ENCODE assay signal across 27 cellular contexts in genomic region chr5:31819926-31820516, GRCh38.
DNase-seq lines count a peak whose midpoint lies in the region; TF ChIP-seq lines count a peak whose summit lies in the region.
"Had no signal": no experiment of that assay in that cellular context is flagged by ENCODE, and none has a peak within 500 bp of the region (broad histone marks: within the 10 kb centered on the region; RNA-seq: fewer than 3 reads in every experiment).

No MANE protein-coding gene starts in this region.

- H3K23ac ChIP-seq in mesendoderm (ENCODE audit: low read length), result no peak overlapping the region

- no peak overlapping the region for H3K56ac ChIP-seq in mesendoderm (ENCODE audit: low read length)

- TF ChIP-seq POLR2A in sigmoid colon (IDR thresholded peaks at IDR 0.05), result no peak

- no peak overlapping the region for H2BK120ac ChIP-seq in mesendoderm (ENCODE audit: low read depth, low read length)

- no peak overlapping the region for H4K5ac ChIP-seq in mesendoderm (ENCODE audit: low read length)

- in situ Hi-C loops in GM13976 (cut with MboI; ENCODE audit: low sequenced_read_pairs, unreplicated experiment), result loop anchor here (10.0 kb wide), 2 partner anchors 235 to 255 kb away; no protein-coding TSS in a partner anchor

- H3K4me1 ChIP-seq in mesendoderm (ENCODE audit: control insufficient read depth, low read depth, low read length), result peaks cover 1% of the 10 kb centered on the region
- no peaks in the 10 kb centered on the region for H3K4me1 ChIP-seq in sigmoid colon
- H3K4me1 ChIP-seq: upper lobe of left lung had no signal

- no peaks in the 10 kb centered on the region for H3K79me1 ChIP-seq in mesendoderm (ENCODE audit: low read length)

- H3K4me2 ChIP-seq in mesendoderm (ENCODE audit: low read length), result no peak overlapping the region
- H3K4me2 ChIP-seq: hepatocyte, smooth muscle cell had no signal

- DNase-seq in DMS 273 (lab: John Stamatoyannopoulos, UW; ENCODE audit: unreplicated experiment) (peak; percentile 20), DMS 273 treated with DMSO at 0.1 percent for 48 hours (lab: John Stamatoyannopoulos, UW) (no peak), amniotic epithelial cell (ENCODE audit: low read depth) (peak; percentile 6), mesendoderm (peak; percentile 68), retina (no peak), GM13976 (ENCODE audit: low spot score) (no peak), sigmoid colon (no peak)
- DNase-seq: activated CD4-positive, alpha-beta T cell treated with anti-CD3 and anti-CD28 coated beads, Interleukin-2, amount 50 U/mL, for 4 hours; activated naive CD4-positive, alpha-beta T cell treated with anti-CD3 and anti-CD28 coated beads for 36 hours; activated T-cell treated with anti-CD3 and anti-CD28 coated beads, Interleukin-2, amount 50 U/mL, for 72 hours; cerebellar nuclear complex; DMS79 treated with DMSO at 0.1 percent for 48 hours; GF-D8; immature natural killer cell; NCI-H1436; NCI-H2081; NK-92 treated with Interleukin-12 subunit alpha and Interleukin-12 subunit beta, amount 100 ng/mL, for 24 hours; ovary; PC-3; stimulated activated naive CD4-positive, alpha-beta T cell; T-helper 17 cell; upper lobe of left lung had no signal

- no peak overlapping the region for H3K27ac ChIP-seq in mesendoderm (ENCODE audit: low read depth, low read length)
- H3K27ac ChIP-seq in sigmoid colon, result no peak overlapping the region
- H3K27ac ChIP-seq: 22Rv1, C4-2B, hepatocyte, ovary, upper lobe of left lung had no signal

- WGBS in mesendoderm (ENCODE audit: extremely low coverage, insufficient coverage, low lambda C conversion rate), result no CpG with 5 or more reads among the region's 4 CpGs
- 61 to 83% methylated on average over 4 of the region's 4 CpGs for WGBS in sigmoid colon, 2 donors

- TF ChIP-seq CTCF in GM13976 (IDR thresholded peaks at IDR 0.05; ENCODE audit: borderline replicate concordance, control extremely low read depth, extremely low read depth, insufficient read depth, missing control alignments), result no peak
- no peak for TF ChIP-seq CTCF in sigmoid colon (IDR thresholded peaks at IDR 0.05)

- H3K27me3 ChIP-seq in mesendoderm (ENCODE audit: insufficient read depth, low read length, poor library complexity), result no peaks in the 10 kb centered on the region
- no peaks in the 10 kb centered on the region for H3K27me3 ChIP-seq in sigmoid colon
- H3K27me3 ChIP-seq: hepatocyte, ovary, upper lobe of left lung had no signal

- H3K9ac ChIP-seq in mesendoderm (ENCODE audit: low read length), result no peak overlapping the region

- H4K8ac ChIP-seq in mesendoderm (ENCODE audit: low read depth, low read length), result no peak overlapping the region

- no peak overlapping the region for H2AK5ac ChIP-seq in mesendoderm (ENCODE audit: low read length)

- no peak overlapping the region for H3K18ac ChIP-seq in mesendoderm (ENCODE audit: low read length)

- no peaks in the 10 kb centered on the region for H3K36me3 ChIP-seq in mesendoderm (ENCODE audit: control insufficient read depth, insufficient read depth, low read length)
- no peaks in the 10 kb centered on the region for H3K36me3 ChIP-seq in sigmoid colon
- H3K36me3 ChIP-seq: ovary, upper lobe of left lung had no signal

- no peaks in the 10 kb centered on the region for H3K9me3 ChIP-seq in sigmoid colon
- H3K9me3 ChIP-seq: ovary, upper lobe of left lung had no signal

- no peak overlapping the region for H2BK5ac ChIP-seq in mesendoderm (ENCODE audit: low read length)

- H3K79me2 ChIP-seq in mesendoderm (ENCODE audit: control insufficient read depth, insufficient read depth, low read length), result no peaks in the 10 kb centered on the region
- H3K79me2 ChIP-seq: hepatocyte had no signal

- no peak overlapping the region for H3K4me3 ChIP-seq in mesendoderm (ENCODE audit: low read length)
- no peak overlapping the region for H3K4me3 ChIP-seq in sigmoid colon
- H3K4me3 ChIP-seq: hepatocyte, ovary, smooth muscle cell, upper lobe of left lung had no signal

- intact Hi-C loops in sigmoid colon (cut with DNase I), result loop anchor here (10.0 kb wide), 1 partner anchor 795 kb away; no protein-coding TSS in a partner anchor

- H3K4ac ChIP-seq in mesendoderm (ENCODE audit: low read depth, low read length), result no peak overlapping the region

- H2BK15ac ChIP-seq in mesendoderm (replicated peaks; ENCODE audit: low read depth), result no peak overlapping the region

- no peak for TF ChIP-seq EP300 in Ishikawa (IDR thresholded peaks at IDR 0.05; ENCODE audit: borderline replicate concordance)
- no peak for TF ChIP-seq EP300 in sigmoid colon (IDR thresholded peaks at IDR 0.05)

- no peak for TF ChIP-seq RAD21 in Ishikawa (IDR thresholded peaks at IDR 0.05; ENCODE audit: low read depth)

TF ChIP-seq in Ishikawa, 13 proteins besides CTCF, POLR2A, EP300 and RAD21:
- TF ChIP-seq YY1 (IDR thresholded peaks at IDR 0.05; ENCODE audit: low read depth) (no peak), REST (IDR thresholded peaks at IDR 0.05; ENCODE audit: low read depth) (peak; percentile 38; the same call in 1 of the 2 replicates), USF1 (IDR thresholded peaks at IDR 0.05) (peak; percentile 58; the same call in 1 of the 2 replicates)

Comparison
In these comparisons a context has a peak if more than half of its experiments do, and no peak if none do; other contexts are left out.
1. DNase-seq: peak in DMS 273 (single experiment), amniotic epithelial cell (single experiment) and mesendoderm (single experiment); none in DMS 273 treated with DMSO at 0.1 percent for 48 hours (single experiment), retina (single experiment), GM13976 (single experiment) and sigmoid colon (single experiment).